Comparison of ENCODE assay signal across 1 cellular context in genomic region chr11:63015521-63016215, GRCh38.
TF ChIP-seq lines count a peak whose summit lies in the region.

Gene SLC22A8 (minus strand): TSS chr11:63015841. CDS start chr11:63014958, 883 bp downstream.

TF ChIP-seq in GM23338, 12 proteins besides CTCF, POLR2A, EP300 and RAD21 (continued from another document):
- TF ChIP-seq REST (IDR thresholded peaks at IDR 0.05; ENCODE audit: unreplicated experiment) (no peak), ETS1 (IDR thresholded peaks at IDR 0.05) (no peak), CREB1 (CRISPR knock-in tag; IDR thresholded peaks at IDR 0.05; ENCODE audit: low read depth) (no peak), NANOG (IDR thresholded peaks at IDR 0.05; ENCODE audit: borderline replicate concordance) (no peak), EZH2phosphoT487 (IDR thresholded peaks at IDR 0.05; ENCODE audit: unreplicated experiment) (no peak), JUNB (IDR thresholded peaks at IDR 0.05; ENCODE audit: unreplicated experiment) (no peak), ZNF331 (CRISPR knock-in tag; IDR thresholded peaks at IDR 0.05; ENCODE audit: low read depth) (no peak), STAT1 (IDR thresholded peaks at IDR 0.05; ENCODE audit: unreplicated experiment) (no peak)
